In genomic region chr17:66460558-66460957, GRCh38 we compare ENCODE assay signal across 21 cellular contexts.
DNase-seq lines count a peak whose midpoint lies in the region; ATAC-seq and TF ChIP-seq lines count a peak whose summit lies in the region.
"Had no signal": no experiment of that assay in that cellular context is flagged by ENCODE, and none has a peak within 500 bp of the region (broad histone marks: within the 10 kb centered on the region; RNA-seq: fewer than 3 reads in every experiment).

No MANE protein-coding gene starts in this region.

- H3K27ac ChIP-seq in RWPE2 (ENCODE audit: poor library complexity, severe bottlenecking) (peak overlapping the region; percentile 92), hepatocyte (peak overlapping the region; percentile 37), smooth muscle cell (ENCODE audit: low read depth) (peak overlapping the region; percentile 96)
- H3K27ac ChIP-seq: ascending aorta had no signal

- WGBS in hepatocyte (ENCODE audit: low lambda C conversion rate, missing lambda C conversion rate), result 97% methylated on average over 6 of the region's 6 CpGs
- 89% methylated on average over 6 of the region's 6 CpGs for WGBS in smooth muscle cell (ENCODE audit: low lambda C conversion rate)

- H3K9ac ChIP-seq in smooth muscle cell (ENCODE audit: low read depth), result no peak overlapping the region

- peaks cover 2% of the 10 kb centered on the region for H3K79me2 ChIP-seq in hepatocyte
- no peaks in the 10 kb centered on the region for H3K79me2 ChIP-seq in smooth muscle cell (ENCODE audit: low read depth)

- H3F3A ChIP-seq in smooth muscle cell (ENCODE audit: low read depth), result no peaks in the 10 kb centered on the region

- intact Hi-C loops in Calu3 (cut with micrococcal nuclease; ENCODE audit: unreplicated experiment), result loop anchor here (10.0 kb wide), 1 partner anchor 214 kb away; no protein-coding TSS in a partner anchor

- no TSS peak for BruUV-seq in Calu3 (replicated peaks; lab: Mats Ljungman, UMichigan)

- no peaks in the 10 kb centered on the region for H3K27me3 ChIP-seq in RWPE2 (ENCODE audit: insufficient read depth, poor library complexity, severe bottlenecking)
- H3K27me3 ChIP-seq in hepatocyte, result no peaks in the 10 kb centered on the region
- H3K27me3 ChIP-seq in smooth muscle cell (ENCODE audit: low read depth), result no peaks in the 10 kb centered on the region
- H3K27me3 ChIP-seq: ascending aorta had no signal

- H3K4me1 ChIP-seq in RWPE2 (ENCODE audit: insufficient read depth, poor library complexity, severe bottlenecking) (peaks cover 37% of the 10 kb centered on the region), hepatocyte (ENCODE audit: insufficient read depth) (peaks cover 5% of the 10 kb centered on the region), smooth muscle cell (ENCODE audit: low read depth) (peaks cover 11% of the 10 kb centered on the region)
- H3K4me1 ChIP-seq: ascending aorta had no signal

- H3K4me3 ChIP-seq in RWPE2 (ENCODE audit: severe bottlenecking), result no peak overlapping the region
- H3K4me3 ChIP-seq in hepatocyte, result no peak overlapping the region
- no peak overlapping the region for H3K4me3 ChIP-seq in smooth muscle cell
- H3K4me3 ChIP-seq: ascending aorta had no signal

- H3K4me2 ChIP-seq in hepatocyte (peak overlapping the region; percentile 6), smooth muscle cell (peak overlapping the region; percentile 76)

- ATAC-seq in RWPE2 (ENCODE audit: low read depth) (no peak), HG03139 (IDR thresholded peaks at IDR 0.05; ENCODE audit: unreplicated experiment) (no peak), HG03354 (IDR thresholded peaks at IDR 0.05; ENCODE audit: poor library complexity, severe bottlenecking, unreplicated experiment) (no peak), GM19351 (IDR thresholded peaks at IDR 0.05; ENCODE audit: unreplicated experiment) (no peak)
- ATAC-seq: naive thymus-derived CD8-positive, alpha-beta T cell had no signal

- peak overlapping the region; percentile 69 for H3K27ac Mint-ChIP-seq in Calu3 (ENCODE audit: unreplicated experiment)
- H3K27ac Mint-ChIP-seq: CD8-positive, alpha-beta memory T cell; endodermal cell; memory B cell had no signal

- peaks cover 3% of the 10 kb centered on the region for H3K9me3 Mint-ChIP-seq in Calu3 (ENCODE audit: low read depth, unreplicated experiment)
- H3K9me3 Mint-ChIP-seq: endodermal cell had no signal

- H3K9me2 ChIP-seq in hepatocyte (replicated peaks; ENCODE audit: insufficient read depth), result no peaks in the 10 kb centered on the region

- TF ChIP-seq CTCF in Calu3 (IDR thresholded peaks at IDR 0.05; ENCODE audit: unreplicated experiment) (no peak), RWPE2 (IDR thresholded peaks at IDR 0.05; ENCODE audit: poor library complexity, severe bottlenecking) (no peak), hepatocyte (IDR thresholded peaks at IDR 0.05; ENCODE audit: poor library complexity) (no peak), smooth muscle cell (IDR thresholded peaks at IDR 0.05; ENCODE audit: borderline replicate concordance, insufficient read depth, poor library complexity, severe bottlenecking) (no peak)

- CTCF ChIA-PET in Calu3 (lab: Charles Lee), result no interaction called here

- H3K4me1 Mint-ChIP-seq in Calu3 (ENCODE audit: low read depth, unreplicated experiment), result peaks cover 38% of the 10 kb centered on the region
- H3K4me1 Mint-ChIP-seq: memory B cell had no signal

- H3K4me3 Mint-ChIP-seq in Calu3 (ENCODE audit: low read depth, unreplicated experiment), result no peak overlapping the region
- H3K4me3 Mint-ChIP-seq: CD8-positive, alpha-beta memory T cell; endodermal cell; memory B cell; naive thymus-derived CD8-positive, alpha-beta T cell had no signal

- H3K36me3 ChIP-seq in RWPE2 (ENCODE audit: low read depth) (no peaks in the 10 kb centered on the region), hepatocyte (replicated peaks; ENCODE audit: insufficient read depth, low read depth) (no peaks in the 10 kb centered on the region), smooth muscle cell (ENCODE audit: low read depth) (no peaks in the 10 kb centered on the region)
- H3K36me3 ChIP-seq: ascending aorta had no signal

- no peaks in the 10 kb centered on the region for H3K27me3 Mint-ChIP-seq in Calu3 (ENCODE audit: unreplicated experiment)
- H3K27me3 Mint-ChIP-seq: memory B cell; naive thymus-derived CD8-positive, alpha-beta T cell had no signal

- no peaks in the 10 kb centered on the region for H4K20me1 ChIP-seq in hepatocyte (ENCODE audit: insufficient read depth, poor library complexity, severe bottlenecking)
- H4K20me1 ChIP-seq in smooth muscle cell (ENCODE audit: low read depth), result no peaks in the 10 kb centered on the region

- H2AFZ ChIP-seq in hepatocyte (no peak overlapping the region), smooth muscle cell (ENCODE audit: low read depth) (no peak overlapping the region)

- H3K36me3 Mint-ChIP-seq in Calu3 (ENCODE audit: insufficient read depth, unreplicated experiment), result peaks cover 20% of the 10 kb centered on the region
- H3K36me3 Mint-ChIP-seq: memory B cell had no signal

- H3K9me3 ChIP-seq in RWPE2 (ENCODE audit: severe bottlenecking) (no peaks in the 10 kb centered on the region), hepatocyte (ENCODE audit: low read depth) (no peaks in the 10 kb centered on the region), smooth muscle cell (replicated peaks; ENCODE audit: low read depth) (no peaks in the 10 kb centered on the region)
- H3K9me3 ChIP-seq: ascending aorta had no signal

- no peak for DNase-seq in Calu3
- DNase-seq in RWPE2 (ENCODE audit: low spot score), result no peak
- no peak for DNase-seq in hepatocyte (ENCODE audit: low spot score)
- DNase-seq in smooth muscle cell (lab: John Stamatoyannopoulos, UW; ENCODE audit: unreplicated experiment), result no peak
- no peak for DNase-seq in LoVo (ENCODE audit: low spot score)
- DNase-seq: activated CD4-positive, alpha-beta T cell treated with anti-CD3 and anti-CD28 coated beads, Interleukin-2, amount 50 U/mL, for 4 hours; activated naive CD4-positive, alpha-beta T cell treated with Interleukin-2 at 50 U/mL for 16 hours; CD8-positive, alpha-beta memory T cell; DMS79; endodermal cell; KBM-7; naive thymus-derived CD8-positive, alpha-beta T cell; NCI-H2029; Right ventricle myocardium superior; stimulated activated CD4-positive, alpha-beta T cell treated with anti-CD3 and anti-CD28 coated beads, Interleukin-4, amount 100 ng/mL, for 4 hours; T-helper 1 cell had no signal

Comparison
In these comparisons a context has a peak if more than half of its experiments do, and no peak if none do; other contexts are left out.
1. H3K27ac ChIP-seq: peak in every context shown above with its lines; median percentile 96 in smooth muscle cell; 92 in RWPE2; 37 in hepatocyte.